21 cellular contexts compared by ENCODE assay signal in genomic region chr16:47320546-47321315, GRCh38.
DNase-seq lines count a peak whose midpoint lies in the region; ATAC-seq and TF ChIP-seq lines count a peak whose summit lies in the region.
"Had no signal": no experiment of that assay in that cellular context is flagged by ENCODE, and none has a peak within 500 bp of the region (broad histone marks: within the 10 kb centered on the region; RNA-seq: fewer than 3 reads in every experiment).

No MANE protein-coding gene starts in this region.

- H3K27ac Mint-ChIP-seq in nephron progenitor cell = peak overlapping the region; percentile 49
- H3K27ac Mint-ChIP-seq: activated CD4-positive, alpha-beta memory T cell treated with anti-CD3 and anti-CD28 coated beads, Interleukin-2, amount 10 ng/mL, durations not matched to agents 7 days and 5 days; activated naive CD4-positive, alpha-beta T cell treated with anti-CD3 and anti-CD28 coated beads, Interleukin-2, amount 50 U/mL, for 24 hours; activated T-cell treated with anti-CD3 and anti-CD28 coated beads, Interleukin-2, amount 50 U/mL, for 24 hours had no signal

- no peaks in the 10 kb centered on the region for H3K27me3 Mint-ChIP-seq in nephron progenitor cell (ENCODE audit: low read depth, poor library complexity)
- H3K27me3 Mint-ChIP-seq: activated CD4-positive, alpha-beta memory T cell treated with anti-CD3 and anti-CD28 coated beads, Interleukin-2, amount 10 ng/mL, durations not matched to agents 7 days and 5 days; activated naive CD4-positive, alpha-beta T cell treated with anti-CD3 and anti-CD28 coated beads, Interleukin-2, amount 50 U/mL, for 24 hours; activated T-cell treated with anti-CD3 and anti-CD28 coated beads, Interleukin-2, amount 50 U/mL, for 24 hours had no signal

- TF ChIP-seq CTCF in epithelial cell of esophagus (IDR thresholded peaks at IDR 0.05; ENCODE audit: insufficient read depth, low read depth, low read length, missing control alignments) (no peak), nephron progenitor cell (IDR thresholded peaks at IDR 0.05) (no peak)

- H3K4me3 Mint-ChIP-seq in nephron progenitor cell = no peak overlapping the region
- H3K4me3 Mint-ChIP-seq: activated CD4-positive, alpha-beta memory T cell treated with anti-CD3 and anti-CD28 coated beads, Interleukin-2, amount 10 ng/mL, durations not matched to agents 7 days and 5 days; activated naive CD4-positive, alpha-beta T cell treated with anti-CD3 and anti-CD28 coated beads, Interleukin-2, amount 50 U/mL, for 24 hours; activated T-cell treated with anti-CD3 and anti-CD28 coated beads, Interleukin-2, amount 50 U/mL, for 24 hours had no signal

- H3K4me1 Mint-ChIP-seq in nephron progenitor cell = no peaks in the 10 kb centered on the region
- H3K4me1 Mint-ChIP-seq: activated CD4-positive, alpha-beta memory T cell treated with anti-CD3 and anti-CD28 coated beads, Interleukin-2, amount 10 ng/mL, durations not matched to agents 7 days and 5 days; activated naive CD4-positive, alpha-beta T cell treated with anti-CD3 and anti-CD28 coated beads, Interleukin-2, amount 50 U/mL, for 24 hours had no signal

- peak; percentile 18 for DNase-seq in EL
- peak; percentile 4 for DNase-seq in M059J (ENCODE audit: low read depth)
- peak; percentile 10 for DNase-seq in epithelial cell of esophagus (ENCODE audit: low read depth)
- DNase-seq in nephron progenitor cell = no peak
- DNase-seq in NCI-H1048 (lab: John Stamatoyannopoulos, UW) = no peak
- no peak for DNase-seq in activated CD4-positive, CD25-positive, alpha-beta regulatory T cell treated with anti-CD3 and anti-CD28 coated beads, Interleukin-2, amount 50 U/mL, for 72 hours
- DNase-seq: activated CD4-positive, alpha-beta memory T cell treated with anti-CD3 and anti-CD28 coated beads, Interleukin-2, amount 10 ng/mL, durations not matched to agents 7 days and 5 days; activated T-cell treated with anti-CD3 and anti-CD28 coated beads, Interleukin-2, amount 50 U/mL, for 24 hours; body of pancreas; COR-L47; cortex of kidney; gastrocnemius medialis; MM.1S; NCI-H226; PC-3; stimulated activated CD4-positive, alpha-beta T cell treated with anti-CD3 and anti-CD28 coated beads, Interleukin-12 subunit alpha, Interleukin-12 subunit beta, amount 100 ng/mL, for 4 hours; T-helper 2 cell had no signal

- peaks cover 21% of the 10 kb centered on the region for H3K9me3 Mint-ChIP-seq in nephron progenitor cell
- H3K9me3 Mint-ChIP-seq: activated naive CD4-positive, alpha-beta T cell treated with anti-CD3 and anti-CD28 coated beads, Interleukin-2, amount 50 U/mL, for 24 hours had no signal

- H3K36me3 Mint-ChIP-seq in nephron progenitor cell (ENCODE audit: low read depth) = peaks cover 12% of the 10 kb centered on the region

- ATAC-seq in HG03135 (IDR thresholded peaks at IDR 0.05; ENCODE audit: unreplicated experiment) = no peak
- ATAC-seq: body of pancreas, gastrocnemius medialis, PC-3 had no signal

- no peak overlapping the region for H3K4me3 ChIP-seq in epithelial cell of esophagus (ENCODE audit: low read length)
- H3K4me3 ChIP-seq: body of pancreas, gastrocnemius medialis, HAP-1, thoracic aorta had no signal

Comparison
In these comparisons a context has a peak if more than half of its experiments do, and no peak if none do; other contexts are left out.
1. DNase-seq: peak in EL (single experiment), M059J (single experiment) and epithelial cell of esophagus (single experiment); none in nephron progenitor cell (single experiment), NCI-H1048 (single experiment) and activated CD4-positive, CD25-positive, alpha-beta regulatory T cell treated with anti-CD3 and anti-CD28 coated beads, Interleukin-2, amount 50 U/mL, for 72 hours (single experiment).